Comparison of ENCODE assay signal across 1 cellular context in genomic region chr11:45917623-45918330, GRCh38.
A peak's percentile ranks its signal among the peaks of the same experiment; 100 is the strongest.
TF ChIP-seq lines count a peak whose summit lies in the region.

TSS of gene PEX16 (minus strand) at chr11:45917877. CDS start at chr11:45917811, 66 bp downstream.

TF ChIP-seq in HEK293, 187 proteins besides CTCF, POLR2A, EP300 and RAD21 (continued from another document):
- TF ChIP-seq ZBTB11 (tag by site-specific recombination; conservative IDR thresholded peaks at IDR 0.05; ENCODE audit: low read depth) (peak; percentile 92), ZNF639 (tag by site-specific recombination; IDR thresholded peaks at IDR 0.05) (no peak), KLF8 (tag by site-specific recombination; IDR thresholded peaks at IDR 0.05) (peak; percentile 40; the same call in 1 of the 2 replicates), ZNF473 (tag by site-specific recombination; IDR thresholded peaks at IDR 0.05) (no peak), ZNF335 (tag by site-specific recombination; conservative IDR thresholded peaks at IDR 0.05) (peak; percentile 46), ZBTB26 (tag by site-specific recombination; optimal IDR thresholded peaks at IDR 0.05) (peak; percentile 18), SP2 (tag by site-specific recombination; IDR thresholded peaks at IDR 0.05) (peak; percentile 94), ZNF302 (tag by site-specific recombination; IDR thresholded peaks at IDR 0.05; ENCODE audit: low read depth) (no peak), KLF10 (tag by site-specific recombination; IDR thresholded peaks at IDR 0.05) (peak; percentile 98), PBX3 (CRISPR knock-in tag; IDR thresholded peaks at IDR 0.05) (no peak), ZBTB17 (tag by site-specific recombination; IDR thresholded peaks at IDR 0.05) (peak; percentile 96), BCL11B (tag by site-specific recombination; IDR thresholded peaks at IDR 0.05; ENCODE audit: low read depth) (peak; percentile 50; the same call in 1 of the 2 replicates), ZNF629 (tag by site-specific recombination; IDR thresholded peaks at IDR 0.05) (0 out of 2 replicates have a peak, but pooled peaks have one; percentile 27), GLIS2 (tag by site-specific recombination; IDR thresholded peaks at IDR 0.05) (no peak), ZNF140 (tag by site-specific recombination; IDR thresholded peaks at IDR 0.05) (no peak), ZNF394 (tag by site-specific recombination; IDR thresholded peaks at IDR 0.05; ENCODE audit: borderline replicate concordance) (peak; percentile 26; the same call in 1 of the 2 replicates), ZNF341 (tag by site-specific recombination; IDR thresholded peaks at IDR 0.05; ENCODE audit: low read depth) (peak; percentile 89), ZNF248 (tag by site-specific recombination; IDR thresholded peaks at IDR 0.05) (no peak), PRDM10 (tag by site-specific recombination; IDR thresholded peaks at IDR 0.05) (0 out of 2 replicates have a peak, but pooled peaks have one; percentile 25), ZXDB (tag by site-specific recombination; IDR thresholded peaks at IDR 0.05) (peak; percentile 51; the same call in 1 of the 2 replicates), SP3 (tag by site-specific recombination; IDR thresholded peaks at IDR 0.05) (peak; percentile 92), ZNF391 (tag by site-specific recombination; IDR thresholded peaks at IDR 0.05; ENCODE audit: borderline replicate concordance, low read depth) (no peak)
